1 cellular context compared by ENCODE assay signal in the genomic region with DNA sequence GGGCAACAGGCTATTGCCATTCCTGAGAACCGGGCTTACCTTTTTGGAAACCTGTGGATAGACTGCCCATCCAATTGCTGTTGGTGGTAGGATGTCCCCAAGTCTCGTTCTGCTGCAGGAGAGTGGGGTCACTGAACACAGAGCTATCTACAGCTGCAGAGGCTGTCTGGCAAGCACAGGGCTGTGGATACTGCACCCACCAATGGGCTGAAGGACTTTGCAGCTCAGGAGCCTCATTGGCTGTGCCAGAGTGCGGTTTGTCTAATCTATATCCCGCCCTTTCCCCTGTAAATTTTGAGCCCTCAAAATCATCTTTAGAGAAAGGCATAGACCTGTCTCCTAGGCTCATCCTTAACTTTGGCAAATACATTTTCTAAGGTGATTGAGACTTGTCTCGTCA.
TF ChIP-seq lines count a peak whose summit lies in the region.

No MANE protein-coding gene starts in this region.

TF ChIP-seq in K562, 482 proteins besides CTCF, POLR2A, EP300 and RAD21 (continued from another document):
- TF ChIP-seq, protein P1, sequence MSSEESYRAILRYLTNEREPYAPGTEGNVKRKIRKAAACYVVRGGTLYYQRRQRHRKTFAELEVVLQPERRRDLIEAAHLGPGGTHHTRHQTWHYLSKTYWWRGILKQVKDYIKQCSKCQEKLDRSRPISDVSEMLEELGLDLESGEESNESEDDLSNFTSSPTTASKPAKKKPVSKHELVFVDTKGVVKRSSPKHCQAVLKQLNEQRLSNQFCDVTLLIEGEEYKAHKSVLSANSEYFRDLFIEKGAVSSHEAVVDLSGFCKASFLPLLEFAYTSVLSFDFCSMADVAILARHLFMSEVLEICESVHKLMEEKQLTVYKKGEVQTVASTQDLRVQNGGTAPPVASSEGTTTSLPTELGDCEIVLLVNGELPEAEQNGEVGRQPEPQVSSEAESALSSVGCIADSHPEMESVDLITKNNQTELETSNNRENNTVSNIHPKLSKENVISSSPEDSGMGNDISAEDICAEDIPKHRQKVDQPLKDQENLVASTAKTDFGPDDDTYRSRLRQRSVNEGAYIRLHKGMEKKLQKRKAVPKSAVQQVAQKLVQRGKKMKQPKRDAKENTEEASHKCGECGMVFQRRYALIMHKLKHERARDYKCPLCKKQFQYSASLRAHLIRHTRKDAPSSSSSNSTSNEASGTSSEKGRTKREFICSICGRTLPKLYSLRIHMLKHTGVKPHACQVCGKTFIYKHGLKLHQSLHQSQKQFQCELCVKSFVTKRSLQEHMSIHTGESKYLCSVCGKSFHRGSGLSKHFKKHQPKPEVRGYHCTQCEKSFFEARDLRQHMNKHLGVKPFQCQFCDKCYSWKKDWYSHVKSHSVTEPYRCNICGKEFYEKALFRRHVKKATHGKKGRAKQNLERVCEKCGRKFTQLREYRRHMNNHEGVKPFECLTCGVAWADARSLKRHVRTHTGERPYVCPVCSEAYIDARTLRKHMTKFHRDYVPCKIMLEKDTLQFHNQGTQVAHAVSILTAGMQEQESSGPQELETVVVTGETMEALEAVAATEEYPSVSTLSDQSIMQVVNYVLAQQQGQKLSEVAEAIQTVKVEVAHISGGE (CRISPR knock-in tag; IDR thresholded peaks at IDR 0.05) = no peak
- TF ChIP-seq POLR2B (IDR thresholded peaks at IDR 0.05; ENCODE audit: low read depth, partially characterized antibody) = no peak
- peak; percentile 12; the same call in 1 of the 2 replicates for TF ChIP-seq CBFA2T3 (IDR thresholded peaks at IDR 0.05)
- TF ChIP-seq RBM25 (IDR thresholded peaks at IDR 0.05; ENCODE audit: low read depth, low read length, severe bottlenecking) = peak; percentile 59
- peak; percentile 90 for TF ChIP-seq NFYB (IDR thresholded peaks at IDR 0.05; ENCODE audit: extremely low read depth, insufficient read length)
- peak; percentile 59 for TF ChIP-seq FOS (IDR thresholded peaks at IDR 0.05; ENCODE audit: extremely low read depth, insufficient read length)
- no peak for TF ChIP-seq BHLHE40 (IDR thresholded peaks at IDR 0.05; ENCODE audit: low read length)
- peak; percentile 27; the same call in 1 of the 2 replicates for TF ChIP-seq TCF3 (CRISPR knock-in tag; IDR thresholded peaks at IDR 0.05)
- TF ChIP-seq CHD4 (IDR thresholded peaks at IDR 0.05; ENCODE audit: insufficient read depth, insufficient replicate concordance, low read depth, low read length, poor library complexity, severe bottlenecking) = no peak
- no peak for TF ChIP-seq NFRKB (IDR thresholded peaks at IDR 0.05; ENCODE audit: low read depth)
- TF ChIP-seq L3MBTL2 (IDR thresholded peaks at IDR 0.05) = 0 out of 2 replicates have a peak, but pooled peaks have one; percentile 22
- TF ChIP-seq SP2 (IDR thresholded peaks at IDR 0.05; ENCODE audit: extremely low read depth, low read depth, low read length, poor library complexity, severe bottlenecking) = peak; percentile 21
TF ChIP-seq in K562: peak in this region for 8.
